Comparison of ENCODE assay signal across 8 cellular contexts in genomic region chr7:149261829-149262617, GRCh38. TPM values are rescaled to one million over a fixed set of nuclear protein-coding genes. Genes with fewer than 3 reads are reported as not detected.
DNase-seq lines count a peak whose midpoint lies in the region; ATAC-seq and TF ChIP-seq lines count a peak whose summit lies in the region.

TSS of gene ZNF783 (plus strand) at chr7:149262196. CDS start at chr7:149262334, 138 bp downstream.

- peaks cover 21% of the 10 kb centered on the region for H3K27me3 ChIP-seq in neural progenitor cell
- H3K27me3 ChIP-seq in stomach smooth muscle (ENCODE audit: control insufficient read depth in 1 of 2, insufficient read depth in 2 of 2, low read length in 2 of 2), result no peaks in the 10 kb centered on the region

- H3K36me3 ChIP-seq in KOPT-K1 (ENCODE audit: insufficient read depth, low read length), result peaks cover 23% of the 10 kb centered on the region
- H3K36me3 ChIP-seq in neural progenitor cell, result no peaks in the 10 kb centered on the region
- H3K36me3 ChIP-seq in stomach smooth muscle (ENCODE audit: control insufficient read depth in 2 of 2, insufficient read depth in 2 of 2, low read length in 2 of 2), result peaks cover 16 to 19% of the 10 kb centered on the region in 2 donors

- no peaks in the 10 kb centered on the region for H3K27me3 Mint-ChIP-seq in neural progenitor cell (ENCODE audit: insufficient read depth, low read depth)

- DNase-seq in EL (peak; percentile 86), RPMI8226 (peak; percentile 96), foreskin fibroblast (peak; percentile 86 to 97), neural progenitor cell (ENCODE audit: low spot score) (peak; percentile 97)
- DNase-seq in activated effector memory CD4-positive, alpha-beta T cell treated with anti-CD3 and anti-CD28 coated beads, Interleukin-2, amount 50 U/mL, for 16 hours, result peak; percentile 95

- peaks cover 10% of the 10 kb centered on the region for H3K4me1 Mint-ChIP-seq in neural progenitor cell

- no peaks in the 10 kb centered on the region for H3K9me3 ChIP-seq in KOPT-K1 (ENCODE audit: insufficient read depth, low read length, poor library complexity, severe bottlenecking)
- no peaks in the 10 kb centered on the region for H3K9me3 ChIP-seq in neural progenitor cell (ENCODE audit: low read depth)
- no peaks in the 10 kb centered on the region for H3K9me3 ChIP-seq in stomach smooth muscle (ENCODE audit: control insufficient read depth in 2 of 2, low read length in 2 of 2)

- H2AFZ ChIP-seq in neural progenitor cell (replicated peaks), result peak within 1 kb of the TSS; percentile 92

- H3K4me3 ChIP-seq in foreskin fibroblast (ENCODE audit: low read depth in 1 of 2, low read length in 2 of 2), result peak within 1 kb of the TSS; percentile 54 to 66
- H3K4me3 ChIP-seq in neural progenitor cell, result peak within 1 kb of the TSS; percentile 56
- peak within 1 kb of the TSS; percentile 73 to 75 for H3K4me3 ChIP-seq in stomach smooth muscle (ENCODE audit: low read length in 2 of 2)

- H3K9ac ChIP-seq in neural progenitor cell (no peak within 1 kb of the TSS), stomach smooth muscle (ENCODE audit: low read length in 2 of 2) (peak within 1 kb of the TSS; percentile 78 to 91)

- peaks cover 18% of the 10 kb centered on the region for H3K36me3 Mint-ChIP-seq in neural progenitor cell

- peak within 1 kb of the TSS; percentile 86 for H3K4me2 ChIP-seq in neural progenitor cell

- ATAC-seq in GM21786 (IDR thresholded peaks at IDR 0.05; ENCODE audit: unreplicated experiment), result peak; percentile 84

- H4K20me1 ChIP-seq in neural progenitor cell (ENCODE audit: low read depth), result peaks cover 4% of the 10 kb centered on the region

- H3K4me1 ChIP-seq in neural progenitor cell, result no peaks in the 10 kb centered on the region
- H3K4me1 ChIP-seq in stomach smooth muscle (ENCODE audit: control insufficient read depth, insufficient read depth, low read length), result peaks cover 17% of the 10 kb centered on the region

- H3K4me3 Mint-ChIP-seq in neural progenitor cell, result peak within 1 kb of the TSS; percentile 85

- H3K27ac ChIP-seq in KOPT-K1 (ENCODE audit: low read depth, low read length, poor library complexity, severe bottlenecking) (peak within 1 kb of the TSS; percentile 65), neural progenitor cell (no peak within 1 kb of the TSS), stomach smooth muscle (ENCODE audit: low read length) (peak within 1 kb of the TSS; percentile 87)

- H3K79me2 ChIP-seq in neural progenitor cell (ENCODE audit: low read depth), result no peaks in the 10 kb centered on the region

- H3K27ac Mint-ChIP-seq in neural progenitor cell, result peak within 1 kb of the TSS; percentile 46

- TF ChIP-seq CTCF in foreskin fibroblast (IDR thresholded peaks at IDR 0.05; ENCODE audit: low read depth, low read length) (peak; percentile 38), neural progenitor cell (IDR thresholded peaks at IDR 0.05) (peak; percentile 75)

- no peaks in the 10 kb centered on the region for H3K9me3 Mint-ChIP-seq in neural progenitor cell

- peaks cover 13% of the 10 kb centered on the region for H3F3A ChIP-seq in neural progenitor cell (ENCODE audit: low read depth)

RNA-seq across cellular contexts. Expression of gene ZNF783, which starts in this region (rescaled TPM):
- 5.5 and 12.0 TPM in 2 replicates for total RNA-seq in neural progenitor cell (ENCODE audit: low replicate concordance)
